In genomic region chr12:57459750-57460400, GRCh38 we compare ENCODE assay signal across 8 cellular contexts. TPM values are rescaled to one million over a fixed set of nuclear protein-coding genes. Genes with fewer than 3 reads are reported as not detected.
DNase-seq lines count a peak whose midpoint lies in the region; TF ChIP-seq lines count a peak whose summit lies in the region.

TSS of gene GLI1 (plus strand) at chr12:57459785. CDS start at chr12:57463692, 3,907 bp downstream.

- TF ChIP-seq CTCF in fibroblast of mammary gland (conservative IDR thresholded peaks at IDR 0.05; ENCODE audit: control insufficient read depth, insufficient read depth, low read depth, low read length), result no peak
- no peak for TF ChIP-seq CTCF in ovary (IDR thresholded peaks at IDR 0.05)

- TF ChIP-seq POLR2A in ovary (IDR thresholded peaks at IDR 0.05), result no peak

- peaks cover 7% of the 10 kb centered on the region for H3K4me1 ChIP-seq in ovary (ENCODE audit: insufficient read depth)

- H3K9ac ChIP-seq in SK-N-MC (ENCODE audit: insufficient read length), result peak within 1 kb of the TSS; percentile 58

- 1% methylated on average over 25 to 34 of the region's 34 CpGs for WGBS in ovary, 3 donors

- intact Hi-C loops in ovary (cut with DNase I), result loop anchor here in 3 of 4 donors (5.0 to 10.0 kb wide), 4 partner anchors 148 to 167 kb away; no protein-coding TSS in a partner anchor

- H3K9me3 ChIP-seq in SK-N-MC (ENCODE audit: low read depth, low read length), result no peaks in the 10 kb centered on the region
- H3K9me3 ChIP-seq in ovary, result no peaks in the 10 kb centered on the region

- H3K36me3 ChIP-seq in SK-N-MC (ENCODE audit: insufficient read depth, low read length) (no peaks in the 10 kb centered on the region), ovary (no peaks in the 10 kb centered on the region)

- peak; percentile 56 for DNase-seq in NCI-H82 (lab: John Stamatoyannopoulos, UW)
- no peak for DNase-seq in NCI-H82 treated with DMSO at 0.1 percent for 48 hours (lab: John Stamatoyannopoulos, UW; ENCODE audit: unreplicated experiment)
- no peak for DNase-seq in SK-N-MC (ENCODE audit: low read depth, low spot score)
- no peak for DNase-seq in fibroblast of mammary gland (ENCODE audit: low read depth)
- DNase-seq in ovary, result peak in 1 of 5 donors; percentile 65
- no peak for DNase-seq in GM19240 (ENCODE audit: insufficient read length, low spot score)
- no peak for DNase-seq in 8988T
- DNase-seq in NCI-H187 (lab: John Stamatoyannopoulos, UW), result no peak

- TF ChIP-seq EP300 in ovary (IDR thresholded peaks at IDR 0.05), result no peak

- no peaks in the 10 kb centered on the region for H3K27me3 ChIP-seq in ovary

- peak within 1 kb of the TSS; percentile 88 for H3K4me3 ChIP-seq in SK-N-MC
- H3K4me3 ChIP-seq in fibroblast of mammary gland (ENCODE audit: control insufficient read depth, low read depth, low read length), result peak within 1 kb of the TSS; percentile 79
- peak within 1 kb of the TSS; percentile 64 for H3K4me3 ChIP-seq in ovary

- H3K27ac ChIP-seq in SK-N-MC (peak within 1 kb of the TSS; percentile 61), ovary (peak within 1 kb of the TSS; percentile 23 to 47)

RNA-seq across cellular contexts. Expression of gene GLI1, which starts in this region (rescaled TPM):
- total RNA-seq in ovary, result 1 to 10 TPM in 2 of 7 donors, under 1 TPM in 4, not detected in 1; 0.48 to 4.1 (median 0.74) TPM
- 1 to 10 TPM; 2.2 to 4.1 TPM for polyA plus RNA-seq in ovary
